In the genomic region with DNA sequence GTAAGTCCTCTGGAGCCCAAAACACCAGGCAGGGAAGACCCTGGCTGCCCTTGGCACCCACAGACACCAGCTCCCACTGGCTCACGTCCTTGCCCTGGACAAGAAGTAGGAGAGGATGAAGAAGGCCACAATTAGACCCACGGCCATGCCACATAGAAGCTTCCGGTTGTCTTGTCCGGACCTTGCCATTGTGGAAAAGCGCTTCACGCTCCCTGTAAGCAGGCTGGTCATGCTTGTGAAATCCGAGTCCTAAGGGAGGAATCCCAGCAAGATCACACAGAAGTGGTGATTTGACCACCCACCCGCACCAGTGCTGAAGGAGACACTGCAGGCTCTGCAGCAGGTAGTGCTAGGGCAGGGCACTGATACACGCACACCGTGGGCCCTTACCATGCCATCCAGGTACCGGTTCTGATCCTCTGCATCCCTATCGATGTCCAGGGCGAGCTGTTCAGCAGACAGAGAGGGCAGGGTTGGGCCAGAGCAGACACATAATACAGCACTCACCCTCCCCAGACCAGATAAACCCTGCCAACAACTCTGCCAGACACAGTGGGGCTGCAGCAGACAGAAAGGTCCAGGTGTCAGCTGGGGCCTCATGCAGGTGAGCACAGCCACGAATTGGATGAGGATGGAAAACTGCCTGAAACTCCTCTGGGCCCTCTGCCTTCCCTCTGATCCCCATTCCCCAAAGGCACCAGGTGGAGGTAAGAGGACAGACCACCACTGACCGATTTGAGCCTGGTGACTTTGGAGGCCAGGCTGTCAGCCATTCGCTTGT, we compare ENCODE assay signal across 9 cellular contexts. TPM values are rescaled to one million over a fixed set of nuclear protein-coding genes. Genes with fewer than 3 reads are reported as not detected.
DNase-seq lines count a peak whose midpoint lies in the region; ATAC-seq, FAIRE-seq and TF ChIP-seq lines count a peak whose summit lies in the region.
"Had no signal": no experiment of that assay in that cellular context is flagged by ENCODE, and none has a peak within 500 bp of the region (broad histone marks: within the 10 kb centered on the region; RNA-seq: fewer than 3 reads in every experiment).

No MANE protein-coding gene starts in this region.

- no peaks in the 10 kb centered on the region for H3K9me3 ChIP-seq in lower lobe of right lung
- H3K9me3 ChIP-seq in subcutaneous abdominal adipose tissue (ENCODE audit: control insufficient read depth in 5 of 5, low read length in 5 of 5): no peaks in the 10 kb centered on the region

- no peak for DNase-seq in activated CD8-positive, alpha-beta memory T cell treated with anti-CD3 and anti-CD28 coated beads, Interleukin-2, amount 10 ng/mL, durations not matched to agents 7 days and 5 days
- no peak for DNase-seq in activated CD8-positive, alpha-beta memory T cell treated with anti-CD3 and anti-CD28 coated beads, Interleukin-2, amount 50 U/mL, for 4 hours
- no peak for DNase-seq in activated naive CD8-positive, alpha-beta T cell treated with anti-CD3 and anti-CD28 coated beads for 36 hours
- DNase-seq in lower lobe of right lung: peak; percentile 43
- no peak for DNase-seq in GM12892 (ENCODE audit: insufficient read length)

- FAIRE-seq in GM12892 (lab: Jason Lieb, UNC): no peak
- FAIRE-seq: islet of Langerhans had no signal

- peak overlapping the region; percentile 99 for H3K27ac Mint-ChIP-seq in activated CD8-positive, alpha-beta memory T cell treated with anti-CD3 and anti-CD28 coated beads, Interleukin-2, amount 10 ng/mL, durations not matched to agents 7 days and 5 days
- H3K27ac Mint-ChIP-seq in activated naive CD8-positive, alpha-beta T cell treated with anti-CD3 and anti-CD28 coated beads for 36 hours: peak overlapping the region; percentile 58

- intact Hi-C loops in lower lobe of right lung (cut with DNase I): no loop called here

- ATAC-seq in activated CD8-positive, alpha-beta memory T cell treated with anti-CD3 and anti-CD28 coated beads, Interleukin-2, amount 10 ng/mL, durations not matched to agents 7 days and 5 days: no peak
- no peak for ATAC-seq in lower lobe of right lung
- ATAC-seq in HG03520 (IDR thresholded peaks at IDR 0.05; ENCODE audit: unreplicated experiment): no peak
- no peak for ATAC-seq in HG03565 (IDR thresholded peaks at IDR 0.05; ENCODE audit: unreplicated experiment)

- H3K36me3 ChIP-seq in lower lobe of right lung (peaks cover 57% of the 10 kb centered on the region), subcutaneous abdominal adipose tissue (ENCODE audit: control insufficient read depth in 5 of 5, insufficient read depth in 5 of 5, low read length in 5 of 5) (peaks cover 0 to 50% (median 44%) of the 10 kb centered on the region in 5 donors)

- peak overlapping the region; percentile 74 for H3K4me3 ChIP-seq in lower lobe of right lung
- peak overlapping the region; percentile 79 to 97 (median 91) for H3K4me3 ChIP-seq in subcutaneous abdominal adipose tissue (ENCODE audit: low read depth in 1 of 5, low read length in 5 of 5)

- peaks cover 55% of the 10 kb centered on the region for H3K4me1 Mint-ChIP-seq in activated CD8-positive, alpha-beta memory T cell treated with anti-CD3 and anti-CD28 coated beads, Interleukin-2, amount 10 ng/mL, durations not matched to agents 7 days and 5 days
- peaks cover 50% of the 10 kb centered on the region for H3K4me1 Mint-ChIP-seq in activated naive CD8-positive, alpha-beta T cell treated with anti-CD3 and anti-CD28 coated beads for 36 hours

- peaks cover 13% of the 10 kb centered on the region for H3K36me3 Mint-ChIP-seq in activated CD8-positive, alpha-beta memory T cell treated with anti-CD3 and anti-CD28 coated beads, Interleukin-2, amount 10 ng/mL, durations not matched to agents 7 days and 5 days
- H3K36me3 Mint-ChIP-seq in activated naive CD8-positive, alpha-beta T cell treated with anti-CD3 and anti-CD28 coated beads for 36 hours: peaks cover 37% of the 10 kb centered on the region

- TF ChIP-seq CTCF in lower lobe of right lung (IDR thresholded peaks at IDR 0.05): no peak

- no peaks in the 10 kb centered on the region for H3K27me3 Mint-ChIP-seq in activated CD8-positive, alpha-beta memory T cell treated with anti-CD3 and anti-CD28 coated beads, Interleukin-2, amount 10 ng/mL, durations not matched to agents 7 days and 5 days
- H3K27me3 Mint-ChIP-seq in activated naive CD8-positive, alpha-beta T cell treated with anti-CD3 and anti-CD28 coated beads for 36 hours: no peaks in the 10 kb centered on the region

- H3K27ac ChIP-seq in lower lobe of right lung (no peak overlapping the region), subcutaneous abdominal adipose tissue (ENCODE audit: low read depth, low read length) (no peak overlapping the region)

- H3K9ac ChIP-seq in subcutaneous abdominal adipose tissue (ENCODE audit: low read length in 5 of 5): peak overlapping the region in 2 of 5 donors; percentile 10 to 97

- CTCF ChIA-PET in activated CD8-positive, alpha-beta memory T cell treated with anti-CD3 and anti-CD28 coated beads, Interleukin-2, amount 10 ng/mL, durations not matched to agents 7 days and 5 days (lab: Charles Lee): no interaction called here

- TF ChIP-seq POLR2A in GM12892 (IDR thresholded peaks at IDR 0.05; ENCODE audit: low read depth, low read length): no peak

- H3K4me1 ChIP-seq in lower lobe of right lung: peaks cover 50% of the 10 kb centered on the region
- H3K4me1 ChIP-seq in subcutaneous abdominal adipose tissue (ENCODE audit: control insufficient read depth in 5 of 5, insufficient read depth in 5 of 5, low read length in 5 of 5): peaks cover 28 to 65% (median 57%) of the 10 kb centered on the region in 5 donors

- H3K27me3 ChIP-seq in lower lobe of right lung (ENCODE audit: low read depth): no peaks in the 10 kb centered on the region
- peaks cover 0 to 2% (median 0%) of the 10 kb centered on the region in 5 donors for H3K27me3 ChIP-seq in subcutaneous abdominal adipose tissue (ENCODE audit: control insufficient read depth in 5 of 5, insufficient read depth in 4 of 5, low read length in 5 of 5)

- H3K4me3 Mint-ChIP-seq in activated CD8-positive, alpha-beta memory T cell treated with anti-CD3 and anti-CD28 coated beads, Interleukin-2, amount 10 ng/mL, durations not matched to agents 7 days and 5 days: peak overlapping the region; percentile 93
- peak overlapping the region; percentile 99 for H3K4me3 Mint-ChIP-seq in activated naive CD8-positive, alpha-beta T cell treated with anti-CD3 and anti-CD28 coated beads for 36 hours

- no peaks in the 10 kb centered on the region for H3K9me3 Mint-ChIP-seq in activated CD8-positive, alpha-beta memory T cell treated with anti-CD3 and anti-CD28 coated beads, Interleukin-2, amount 10 ng/mL, durations not matched to agents 7 days and 5 days (ENCODE audit: low read depth)
- H3K9me3 Mint-ChIP-seq in activated naive CD8-positive, alpha-beta T cell treated with anti-CD3 and anti-CD28 coated beads for 36 hours: no peaks in the 10 kb centered on the region

RNA-seq across cellular contexts. Expression of gene BET1L, which starts 1.8 kb away (rescaled TPM):
- 10 to 100 TPM; 28.8 to 31.7 TPM for total RNA-seq in activated CD8-positive, alpha-beta memory T cell treated with anti-CD3 and anti-CD28 coated beads, Interleukin-2, amount 10 ng/mL, durations not matched to agents 7 days and 5 days
- total RNA-seq in activated naive CD8-positive, alpha-beta T cell treated with anti-CD3 and anti-CD28 coated beads for 36 hours: 10 to 100 TPM; 44.0 to 45.5 TPM
- total RNA-seq in lower lobe of right lung: 54.2 TPM
- polyA plus RNA-seq in GM12892 (2012; ENCODE audit: missing spikeins): 24.1 TPM

RNA-seq across cellular contexts. Expression of gene RIC8A, which starts 2.1 kb away (rescaled TPM):
- 100 to 1,000 TPM; 110 to 113 TPM for total RNA-seq in activated CD8-positive, alpha-beta memory T cell treated with anti-CD3 and anti-CD28 coated beads, Interleukin-2, amount 10 ng/mL, durations not matched to agents 7 days and 5 days
- total RNA-seq in activated naive CD8-positive, alpha-beta T cell treated with anti-CD3 and anti-CD28 coated beads for 36 hours: 100 to 1,000 TPM; 105 to 111 TPM
- total RNA-seq in lower lobe of right lung: 103 TPM
- polyA plus RNA-seq in GM12892 (2012; ENCODE audit: missing spikeins): 38.6 TPM

RNA-seq across cellular contexts. Expression of gene SCGB1C1, which starts 12.5 kb away (rescaled TPM):
- not detected for total RNA-seq in activated CD8-positive, alpha-beta memory T cell treated with anti-CD3 and anti-CD28 coated beads, Interleukin-2, amount 10 ng/mL, durations not matched to agents 7 days and 5 days
- total RNA-seq in activated naive CD8-positive, alpha-beta T cell treated with anti-CD3 and anti-CD28 coated beads for 36 hours: not detected
- not detected for total RNA-seq in lower lobe of right lung
- polyA plus RNA-seq in GM12892 (2012; ENCODE audit: missing spikeins): not detected

RNA-seq across cellular contexts. Expression of gene SIRT3, which starts 30.7 kb away (rescaled TPM):
- total RNA-seq in activated CD8-positive, alpha-beta memory T cell treated with anti-CD3 and anti-CD28 coated beads, Interleukin-2, amount 10 ng/mL, durations not matched to agents 7 days and 5 days: 10 to 100 TPM; 12.8 to 15.9 TPM
- 10 to 100 TPM; 18.6 to 20.5 TPM for total RNA-seq in activated naive CD8-positive, alpha-beta T cell treated with anti-CD3 and anti-CD28 coated beads for 36 hours
- 17.6 TPM for total RNA-seq in lower lobe of right lung
- polyA plus RNA-seq in GM12892 (2012; ENCODE audit: missing spikeins): 20.7 TPM

RNA-seq across cellular contexts. Expression of gene PSMD13, which starts 31.4 kb away (rescaled TPM):
- total RNA-seq in activated CD8-positive, alpha-beta memory T cell treated with anti-CD3 and anti-CD28 coated beads, Interleukin-2, amount 10 ng/mL, durations not matched to agents 7 days and 5 days: 100 to 1,000 TPM; 166 to 199 TPM
- total RNA-seq in activated naive CD8-positive, alpha-beta T cell treated with anti-CD3 and anti-CD28 coated beads for 36 hours: 100 to 1,000 TPM; 235 to 239 TPM
- total RNA-seq in lower lobe of right lung: 89.5 TPM
- polyA plus RNA-seq in GM12892 (2012; ENCODE audit: missing spikeins): 147 TPM
